Comparison of ENCODE assay signal across 8 cellular contexts in the genomic region with DNA sequence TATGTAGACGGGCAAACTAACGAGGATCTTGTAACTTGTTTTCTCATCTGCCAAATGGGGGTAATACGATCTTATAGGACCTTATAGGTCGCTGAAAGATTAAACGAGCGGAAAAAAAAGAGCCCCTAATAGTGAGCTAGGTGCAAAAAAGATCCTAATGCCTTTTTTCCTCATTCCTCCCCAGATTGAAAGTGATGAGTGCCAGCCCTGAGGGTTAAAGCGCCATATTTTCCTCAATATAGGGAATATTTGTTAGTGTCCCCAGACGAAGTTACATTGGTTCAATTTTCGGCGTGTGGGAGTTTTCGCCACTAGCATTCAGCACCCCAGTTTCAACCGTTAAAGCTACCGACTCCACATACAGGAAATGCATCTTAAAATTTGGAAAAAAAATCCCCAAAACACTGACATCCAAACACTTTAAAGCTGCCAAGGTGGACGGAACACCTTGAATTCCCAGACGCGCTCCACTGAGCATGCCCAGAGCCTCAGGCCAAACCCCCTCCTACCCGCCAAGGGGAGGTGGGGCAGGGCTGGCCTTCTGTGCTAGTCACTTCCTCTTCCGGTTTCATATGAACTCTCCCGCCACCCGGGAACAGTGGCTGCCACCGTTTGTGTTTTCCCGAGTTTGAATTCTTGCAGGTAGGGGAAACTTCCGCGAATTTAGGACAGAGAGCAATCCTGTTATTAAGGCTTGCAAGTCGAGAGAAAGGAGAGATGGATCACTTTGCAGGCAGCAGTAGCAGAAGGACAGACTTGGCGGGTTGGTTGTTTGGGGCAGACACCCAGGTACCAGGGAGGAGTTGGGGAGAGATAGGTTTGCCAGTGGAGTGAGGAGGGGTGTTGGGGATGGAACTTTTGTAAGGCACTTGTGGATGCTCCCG. TPM values are rescaled to one million over a fixed set of nuclear protein-coding genes. Genes with fewer than 3 reads are reported as not detected.
DNase-seq lines count a peak whose midpoint lies in the region; ATAC-seq and TF ChIP-seq lines count a peak whose summit lies in the region.

A gene with protein sequence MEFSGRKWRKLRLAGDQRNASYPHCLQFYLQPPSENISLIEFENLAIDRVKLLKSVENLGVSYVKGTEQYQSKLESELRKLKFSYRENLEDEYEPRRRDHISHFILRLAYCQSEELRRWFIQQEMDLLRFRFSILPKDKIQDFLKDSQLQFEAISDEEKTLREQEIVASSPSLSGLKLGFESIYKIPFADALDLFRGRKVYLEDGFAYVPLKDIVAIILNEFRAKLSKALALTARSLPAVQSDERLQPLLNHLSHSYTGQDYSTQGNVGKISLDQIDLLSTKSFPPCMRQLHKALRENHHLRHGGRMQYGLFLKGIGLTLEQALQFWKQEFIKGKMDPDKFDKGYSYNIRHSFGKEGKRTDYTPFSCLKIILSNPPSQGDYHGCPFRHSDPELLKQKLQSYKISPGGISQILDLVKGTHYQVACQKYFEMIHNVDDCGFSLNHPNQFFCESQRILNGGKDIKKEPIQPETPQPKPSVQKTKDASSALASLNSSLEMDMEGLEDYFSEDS (plus strand): TSS at position 571 of the 884 bp plus-strand sequence. CDS start 816 bp downstream, outside the sequence.

- H3K36me3 ChIP-seq in brain microvascular endothelial cell (replicated peaks) (peaks cover 8% of the 10 kb centered on the region), gastrocnemius medialis (peaks cover 0 to 14% of the 10 kb centered on the region in 2 donors)

- H3K4me1 ChIP-seq in gastrocnemius medialis: peaks cover 14 to 21% of the 10 kb centered on the region in 2 donors

- no peak for TF ChIP-seq CTCF in brain microvascular endothelial cell (IDR thresholded peaks at IDR 0.05; ENCODE audit: low read depth, low read length, missing control alignments)
- no peak for TF ChIP-seq CTCF in gastrocnemius medialis (IDR thresholded peaks at IDR 0.05 in 4 of 5, conservative IDR thresholded peaks at IDR 0.05 in 1 of 5)

- DNase-seq in 8988T (peak; percentile 58), NCI-H2107 treated with DMSO at 0.1 percent for 48 hours (lab: John Stamatoyannopoulos, UW; ENCODE audit: unreplicated experiment) (peak; percentile 58), UCSD-AML1 (lab: John Stamatoyannopoulos, UW; ENCODE audit: unreplicated experiment) (peak; percentile 79), brain microvascular endothelial cell (peak; percentile 80), gastrocnemius medialis (peak; percentile 69 to 84)

- H3K27ac ChIP-seq in brain microvascular endothelial cell (peak within 1 kb of the TSS; percentile 35), gastrocnemius medialis (peak within 1 kb of the TSS; percentile 58 to 80 (median 62))

- TF ChIP-seq POLR2A in GM18526 (IDR thresholded peaks at IDR 0.05; ENCODE audit: extremely low read depth, insufficient read length): peak; percentile 78
- no peak for TF ChIP-seq POLR2A in gastrocnemius medialis (IDR thresholded peaks at IDR 0.05)

- H3K4me3 ChIP-seq in brain microvascular endothelial cell (ENCODE audit: low read depth, low read length) (peak within 1 kb of the TSS; percentile 76), iPS-11a (ENCODE audit: low read depth, low read length) (peak within 1 kb of the TSS; percentile 98), gastrocnemius medialis (peak within 1 kb of the TSS; percentile 54 to 79 (median 68))

- peak; percentile 78 for ATAC-seq in HG03064 (IDR thresholded peaks at IDR 0.05; ENCODE audit: low read depth, unreplicated experiment)
- ATAC-seq in gastrocnemius medialis: peak; percentile 86 to 87

- no peaks in the 10 kb centered on the region for H3K9me3 ChIP-seq in gastrocnemius medialis

- intact Hi-C loops in gastrocnemius medialis (cut with DNase I; ENCODE audit: low total_unique reads): loop anchor here (2.0 to 10.0 kb wide), 7 partner anchors 50 to 673 kb away; a partner anchor contains a TSS

- H3K27me3 ChIP-seq in brain microvascular endothelial cell (replicated peaks) (no peaks in the 10 kb centered on the region), gastrocnemius medialis (no peaks in the 10 kb centered on the region)

- in situ Hi-C loops in brain microvascular endothelial cell (cut with HindIII; ENCODE audit: low pct_ligation_motif_present, low sequenced_read_pairs): loop anchor here (25.0 kb wide), 1 partner anchor 130 kb away; no protein-coding TSS in a partner anchor
- in situ Hi-C loops in gastrocnemius medialis (cut with MboI; ENCODE audit: low sequenced_read_pairs in 4 of 4): loop anchor here (5.0 to 25.0 kb wide), 6 partner anchors 130 to 415 kb away; a partner anchor contains a TSS

RNA-seq across cellular contexts. Expression of the gene that starts here (rescaled TPM):
- 1 to 10 TPM; 1.9 to 4.8 (median 3.8) TPM for total RNA-seq in gastrocnemius medialis

Comparison
In these comparisons a context has a peak if more than half of its experiments do, and no peak if none do; other contexts are left out.
1. Peak in every context shown above with its lines: DNase-seq, ATAC-seq, H3K4me3 ChIP-seq and H3K27ac ChIP-seq.